1 cellular context compared by ENCODE assay signal in the genomic region with DNA sequence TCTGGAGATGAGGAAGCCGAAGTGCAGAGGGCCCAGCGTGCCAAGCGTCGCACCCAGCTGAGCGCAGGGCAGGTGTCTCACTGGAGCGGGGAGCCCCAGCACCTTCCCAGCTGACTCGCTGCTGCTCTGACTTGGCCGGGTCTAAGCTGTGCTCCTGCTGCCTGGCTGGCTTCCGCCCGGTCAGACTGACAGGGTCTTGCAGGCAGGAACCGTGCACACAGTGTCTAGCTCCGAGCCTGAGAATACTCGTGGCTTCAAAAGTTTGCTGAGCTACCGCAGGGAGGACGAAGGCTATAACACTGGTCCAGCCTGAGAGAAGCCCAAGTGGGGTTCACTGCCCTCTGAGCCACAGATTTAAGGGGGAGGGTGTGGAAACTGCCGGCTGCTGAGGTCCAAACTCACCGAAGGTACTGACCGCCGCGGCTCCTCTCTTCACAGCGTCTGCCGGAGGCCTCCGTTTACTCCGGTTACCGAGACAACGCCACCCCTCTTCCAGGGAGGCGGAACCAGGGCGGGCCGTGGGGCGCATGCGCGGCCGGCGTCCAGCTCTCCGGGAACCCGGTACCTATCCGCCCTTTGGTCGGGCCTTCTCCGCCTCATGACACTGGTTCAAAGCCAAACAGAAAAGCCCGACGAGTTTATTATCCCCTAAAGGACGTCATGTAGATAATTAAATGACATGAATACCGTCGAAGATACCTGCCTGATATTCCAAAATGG.
TF ChIP-seq lines count a peak whose summit lies in the region.

A gene with protein sequence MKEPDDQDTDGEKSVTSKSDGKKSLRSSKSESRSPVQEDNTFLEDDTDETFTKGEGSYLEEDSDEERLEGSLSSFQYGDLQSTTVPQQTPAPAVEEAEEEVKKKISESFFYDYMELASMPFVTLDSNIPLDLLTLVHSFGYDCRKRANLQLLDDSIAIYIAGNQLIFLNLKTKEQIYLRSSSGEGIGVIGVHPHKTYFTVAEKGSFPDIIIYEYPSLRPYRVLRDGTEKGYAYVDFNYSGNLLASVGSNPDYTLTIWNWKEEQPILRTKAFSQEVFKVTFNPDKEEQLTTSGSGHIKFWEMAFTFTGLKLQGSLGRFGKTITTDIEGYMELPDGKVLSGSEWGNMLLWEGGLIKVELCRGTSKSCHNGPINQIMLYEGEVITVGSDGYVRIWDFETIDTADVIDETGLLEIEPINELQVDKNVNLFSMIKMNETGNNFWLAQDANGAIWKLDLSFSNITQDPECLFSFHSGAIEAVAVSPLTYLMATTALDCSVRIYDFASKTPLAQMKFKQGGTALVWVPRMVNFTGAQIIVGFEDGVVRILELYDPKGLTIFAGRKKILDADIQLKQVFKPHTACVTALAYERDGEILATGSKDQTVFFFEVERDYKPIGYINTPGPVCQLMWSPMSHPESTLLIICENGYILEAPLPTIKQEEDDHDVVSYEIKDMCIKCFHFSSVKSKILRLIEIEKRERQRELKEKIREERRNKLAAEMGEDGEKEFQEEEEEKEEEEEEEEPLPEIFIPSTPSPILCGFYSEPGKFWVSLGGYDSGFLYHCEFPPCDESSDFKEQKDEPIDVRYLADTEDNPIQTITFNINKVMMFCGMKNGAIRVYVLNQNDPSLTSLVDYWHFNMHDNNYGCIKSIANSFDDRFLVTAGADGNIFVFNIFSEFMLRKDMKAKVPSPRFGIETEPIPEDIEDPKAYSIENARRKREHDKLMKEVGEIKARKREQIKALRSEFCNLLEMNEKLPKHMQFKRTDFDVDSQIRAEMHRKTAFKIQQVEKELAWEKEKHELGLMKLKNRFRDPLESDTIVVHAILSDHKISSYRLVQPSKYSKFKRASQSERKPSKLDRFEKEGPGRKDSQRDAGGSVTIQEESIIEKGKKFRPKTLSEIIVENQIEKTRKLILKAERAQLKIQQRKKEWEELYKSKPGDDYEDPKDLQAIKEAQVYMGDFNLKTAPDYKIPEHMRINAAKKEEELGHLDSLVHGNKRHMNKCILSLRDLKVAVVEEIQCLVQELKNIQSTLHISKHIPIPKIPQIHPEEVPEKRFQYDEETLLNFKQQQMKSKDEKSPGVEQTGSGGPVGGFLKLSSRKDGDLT (N-terminal part only) (minus strand): TSS at position 443 of the 720 bp plus-strand sequence. CDS start 7,829 bp downstream, outside the sequence.

TF ChIP-seq in IMR-90, 13 proteins besides CTCF, POLR2A, EP300 and RAD21:
- TF ChIP-seq SMC3 (IDR thresholded peaks at IDR 0.05; ENCODE audit: low read depth, low read length) (no peak), MAFK (IDR thresholded peaks at IDR 0.05; ENCODE audit: low read depth, low read length) (no peak), CEBPB (IDR thresholded peaks at IDR 0.05; ENCODE audit: low read depth, low read length) (no peak), CHD1 (IDR thresholded peaks at IDR 0.05; ENCODE audit: low read depth, low read length) (no peak), BHLHE40 (IDR thresholded peaks at IDR 0.05; ENCODE audit: low read depth, low read length) (no peak), RCOR1 (IDR thresholded peaks at IDR 0.05; ENCODE audit: insufficient replicate concordance, low read length) (no peak), FOS (IDR thresholded peaks at IDR 0.05; ENCODE audit: low read depth, low read length) (no peak), RFX5 (IDR thresholded peaks at IDR 0.05; ENCODE audit: low read depth, low read length) (no peak), MAZ (IDR thresholded peaks at IDR 0.05; ENCODE audit: borderline replicate concordance, low read depth, low read length) (no peak)
- TF ChIP-seq, protein P1, sequence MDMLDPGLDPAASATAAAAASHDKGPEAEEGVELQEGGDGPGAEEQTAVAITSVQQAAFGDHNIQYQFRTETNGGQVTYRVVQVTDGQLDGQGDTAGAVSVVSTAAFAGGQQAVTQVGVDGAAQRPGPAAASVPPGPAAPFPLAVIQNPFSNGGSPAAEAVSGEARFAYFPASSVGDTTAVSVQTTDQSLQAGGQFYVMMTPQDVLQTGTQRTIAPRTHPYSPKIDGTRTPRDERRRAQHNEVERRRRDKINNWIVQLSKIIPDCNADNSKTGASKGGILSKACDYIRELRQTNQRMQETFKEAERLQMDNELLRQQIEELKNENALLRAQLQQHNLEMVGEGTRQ (IDR thresholded peaks at IDR 0.05; ENCODE audit: low read depth, low read length) = no peak
